In genomic region chr5:143002459-143003327, GRCh38 we compare ENCODE assay signal across 1 cellular context.
TF ChIP-seq lines count a peak whose summit lies in the region.

No MANE protein-coding gene starts in this region.

TF ChIP-seq in GM12878, 131 proteins besides CTCF, POLR2A, EP300 and RAD21 (continued from another document):
- no peak for TF ChIP-seq CUX1 (IDR thresholded peaks at IDR 0.05; ENCODE audit: insufficient replicate concordance, low read depth, low read length)
- TF ChIP-seq MTA3 (IDR thresholded peaks at IDR 0.05; ENCODE audit: borderline replicate concordance, low read length): 0 out of 2 replicates have a peak, but pooled peaks have one; percentile 16
- TF ChIP-seq ATF7 (IDR thresholded peaks at IDR 0.05; ENCODE audit: low read depth): peak; percentile 74
- TF ChIP-seq ATF2 (IDR thresholded peaks at IDR 0.05; ENCODE audit: low read length): peak; percentile 56
- TF ChIP-seq NRF1 (conservative IDR thresholded peaks at IDR 0.05; ENCODE audit: low read depth, low read length): no peak
- TF ChIP-seq SUZ12 (IDR thresholded peaks at IDR 0.05; ENCODE audit: unreplicated experiment): no peak
- no peak for TF ChIP-seq NFYA (IDR thresholded peaks at IDR 0.05; ENCODE audit: borderline replicate concordance, low read depth, low read length)
- TF ChIP-seq POLR2AphosphoS5 (IDR thresholded peaks at IDR 0.05; ENCODE audit: low read length): peak; percentile 61; the same call in 1 of the 2 replicates
- no peak; the same call in 1 of the 2 replicates for TF ChIP-seq USF2 (IDR thresholded peaks at IDR 0.05; ENCODE audit: borderline replicate concordance, low read depth, low read length)
TF ChIP-seq in GM12878: peak in this region for 57.
